In genomic region chr15:92020207-92020606, GRCh38 we compare ENCODE assay signal across 23 cellular contexts.
"Had no signal": no experiment of that assay in that cellular context is flagged by ENCODE, and none has a peak within 500 bp of the region (broad histone marks: within the 10 kb centered on the region; RNA-seq: fewer than 3 reads in every experiment).

No MANE protein-coding gene starts in this region.

- H3K27me3 Mint-ChIP-seq: activated naive CD4-positive, alpha-beta T cell treated with anti-CD3 and anti-CD28 coated beads, Interleukin-2, amount 50 U/mL, for 24 hours had no signal

- H3K36me3 ChIP-seq: SJCRH30 had no signal

- ATAC-seq: activated CD8-positive, alpha-beta T cell treated with anti-CD3 and anti-CD28 coated beads, Interleukin-2, amount 10 ng/mL, durations not matched to agents 7 days and 5 days; Panc1 had no signal

- H3K9me3 ChIP-seq: SJCRH30, SK-N-SH had no signal

- H3K4me2 ChIP-seq: SK-N-SH had no signal

- H3K9ac ChIP-seq: SK-N-SH had no signal

- H3K4me3 ChIP-seq: SJCRH30 had no signal

- H3K27me3 ChIP-seq: SJCRH30 had no signal

- H3K27ac ChIP-seq: SJCRH30 had no signal

- H3K27ac Mint-ChIP-seq: activated CD8-positive, alpha-beta T cell treated with anti-CD3 and anti-CD28 coated beads, Interleukin-2, amount 10 ng/mL, durations not matched to agents 7 days and 5 days; activated naive CD4-positive, alpha-beta T cell treated with anti-CD3 and anti-CD28 coated beads, Interleukin-2, amount 50 U/mL, for 24 hours had no signal

- DNase-seq: activated CD4-positive, alpha-beta T cell treated with anti-CD3 and anti-CD28 coated beads for 48 hours; activated CD4-positive, alpha-beta T cell treated with anti-CD3 and anti-CD28 coated beads, Interleukin-2, amount 50 U/mL, for 4 hours; activated CD4-positive, CD25-positive, alpha-beta regulatory T cell treated with anti-CD3 and anti-CD28 coated beads, Interleukin-2, amount 50 U/mL, for 72 hours; activated CD8-positive, alpha-beta memory T cell treated with anti-CD3 and anti-CD28 coated beads, Interleukin-2, amount 50 U/mL, for 48 hours; activated CD8-positive, alpha-beta T cell treated with anti-CD3 and anti-CD28 coated beads, Interleukin-2, amount 10 ng/mL, durations not matched to agents 7 days and 5 days; activated effector memory CD4-positive, alpha-beta T cell treated with Interleukin-2 at 50 U/mL for 16 hours; activated naive CD4-positive, alpha-beta T cell; activated T-cell treated with anti-CD3 and anti-CD28 coated beads, Interleukin-2, amount 50 U/mL, for 1 hour; amniotic stem cell; MM.1S; NCI-H1105; NCI-H1436; NCI-H1694 treated with DMSO at 0.1 percent for 48 hours; NCI-H2029 treated with DMSO at 0.1 percent for 48 hours; NCI-H510A treated with DMSO at 0.1 percent for 48 hours; NCI-H69; NK-92 treated with Interleukin-12 subunit alpha and Interleukin-12 subunit beta, amount 100 ng/mL, for 24 hours; OCI-M1; Right ventricle myocardium superior; SJCRH30; SK-N-SH had no signal

- H3K4me1 ChIP-seq: SJCRH30 had no signal

- H3K4me3 Mint-ChIP-seq: activated CD8-positive, alpha-beta T cell treated with anti-CD3 and anti-CD28 coated beads, Interleukin-2, amount 10 ng/mL, durations not matched to agents 7 days and 5 days; activated naive CD4-positive, alpha-beta T cell treated with anti-CD3 and anti-CD28 coated beads, Interleukin-2, amount 50 U/mL, for 24 hours had no signal
